ENCODE assay signal across 11 cellular contexts in genomic region chr16:70638814-70639792, GRCh38. TPM values are rescaled to one million over a fixed set of nuclear protein-coding genes. Genes with fewer than 3 reads are reported as not detected.
A peak's percentile ranks its signal among the peaks of the same experiment; 100 is the strongest.
DNase-seq lines count a peak whose midpoint lies in the region; ATAC-seq, FAIRE-seq and TF ChIP-seq lines count a peak whose summit lies in the region.
"Had no signal": no experiment of that assay in that cellular context is flagged by ENCODE, and none has a peak within 500 bp of the region (broad histone marks: within the 10 kb centered on the region; RNA-seq: fewer than 3 reads in every experiment).

No MANE protein-coding gene starts in this region.

- H3K4me3 ChIP-seq in A549 (no peak overlapping the region), fibroblast of mammary gland (ENCODE audit: control insufficient read depth, low read depth, low read length) (no peak overlapping the region)

- peak; percentile 47 to 50; a peak in 2 of 6 replicates for ATAC-seq in A549
- no peak for ATAC-seq in HG03095 (IDR thresholded peaks at IDR 0.05; ENCODE audit: unreplicated experiment)

- FAIRE-seq in A549 (lab: Jason Lieb, UNC), result no peak

- H3K4me1 Mint-ChIP-seq in nephron, result peaks cover 5% of the 10 kb centered on the region
- no peaks in the 10 kb centered on the region for H3K4me1 Mint-ChIP-seq in activated T-helper 2 cell treated with anti-CD3 and anti-CD28 coated beads, Interferon-gamma antibody, Interleukin-2, Interleukin-4, amounts not matched to agents 10 μg/mL and 5 μg/mL and 100 μg/mL, durations not matched to agents 14 hours and 24 hours and 36 hours (ENCODE audit: low read depth)
- H3K4me1 Mint-ChIP-seq: activated CD4-positive, alpha-beta T cell treated with anti-CD3 and anti-CD28 coated beads, Interleukin-2, amount 10 ng/mL, durations not matched to agents 7 days and 5 days had no signal

- no peaks in the 10 kb centered on the region for H3K9me3 Mint-ChIP-seq in nephron
- no peaks in the 10 kb centered on the region for H3K9me3 Mint-ChIP-seq in activated T-helper 2 cell treated with anti-CD3 and anti-CD28 coated beads, Interferon-gamma antibody, Interleukin-2, Interleukin-4, amounts not matched to agents 10 μg/mL and 5 μg/mL and 100 μg/mL, durations not matched to agents 14 hours and 24 hours and 36 hours
- H3K9me3 Mint-ChIP-seq: activated CD4-positive, alpha-beta T cell treated with anti-CD3 and anti-CD28 coated beads, Interleukin-2, amount 10 ng/mL, durations not matched to agents 7 days and 5 days had no signal

- H3K36me3 Mint-ChIP-seq in nephron (ENCODE audit: low read depth), result no peaks in the 10 kb centered on the region
- no peaks in the 10 kb centered on the region for H3K36me3 Mint-ChIP-seq in activated T-helper 2 cell treated with anti-CD3 and anti-CD28 coated beads, Interferon-gamma antibody, Interleukin-2, Interleukin-4, amounts not matched to agents 10 μg/mL and 5 μg/mL and 100 μg/mL, durations not matched to agents 14 hours and 24 hours and 36 hours (ENCODE audit: low read depth)

- no peaks in the 10 kb centered on the region for H3K9me3 ChIP-seq in A549

- CTCF ChIA-PET in A549 (lab: Yijun Ruan, JAX), result interaction anchor here (0.7 to 1.2 kb wide), 5 partner anchors 14 to 132 kb away, joined by 3 to 4 read pairs (median 4); no protein-coding TSS in a partner anchor

- H3K27ac ChIP-seq in A549, result no peak overlapping the region

- 67% methylated on average over 18 of the region's 18 CpGs for WGBS in A549 (ENCODE audit: missing lambda C conversion rate)

- no peaks in the 10 kb centered on the region for H3K4me1 ChIP-seq in A549

- H3K4me3 Mint-ChIP-seq in nephron, result no peak overlapping the region
- no peak overlapping the region for H3K4me3 Mint-ChIP-seq in activated T-helper 2 cell treated with anti-CD3 and anti-CD28 coated beads, Interferon-gamma antibody, Interleukin-2, Interleukin-4, amounts not matched to agents 10 μg/mL and 5 μg/mL and 100 μg/mL, durations not matched to agents 14 hours and 24 hours and 36 hours (ENCODE audit: low read depth)
- H3K4me3 Mint-ChIP-seq: activated CD4-positive, alpha-beta T cell treated with anti-CD3 and anti-CD28 coated beads, Interleukin-2, amount 10 ng/mL, durations not matched to agents 7 days and 5 days had no signal

- H3K27me3 Mint-ChIP-seq in nephron (ENCODE audit: low read depth), result peaks cover 4% of the 10 kb centered on the region
- H3K27me3 Mint-ChIP-seq in activated T-helper 2 cell treated with anti-CD3 and anti-CD28 coated beads, Interferon-gamma antibody, Interleukin-2, Interleukin-4, amounts not matched to agents 10 μg/mL and 5 μg/mL and 100 μg/mL, durations not matched to agents 14 hours and 24 hours and 36 hours (ENCODE audit: low read depth), result peaks cover 7% of the 10 kb centered on the region

- TF ChIP-seq CTCF in A549 (IDR thresholded peaks at IDR 0.05) (no peak), fibroblast of mammary gland (conservative IDR thresholded peaks at IDR 0.05; ENCODE audit: control insufficient read depth, insufficient read depth, low read depth, low read length) (no peak), nephron (IDR thresholded peaks at IDR 0.05; ENCODE audit: unreplicated experiment in 3 of 3) (no peak)

- intact Hi-C loops in activated T-helper 2 cell treated with anti-CD3 and anti-CD28 coated beads, Interferon-gamma antibody, Interleukin-2, Interleukin-4, amounts not matched to agents 10 μg/mL and 5 μg/mL and 100 μg/mL, durations not matched to agents 14 hours and 24 hours and 36 hours (cut with micrococcal nuclease), result no loop called here

- TF ChIP-seq POLR2A in A549 (IDR thresholded peaks at IDR 0.05; ENCODE audit: low read length), result no peak

- no peak overlapping the region for H3K4me2 ChIP-seq in A549

- no peak for DNase-seq in A549 (ENCODE audit: low read depth in 1 of 2, low spot score in 1 of 2)
- peak; percentile 51 for DNase-seq in RPMI7951 (ENCODE audit: low read depth)
- DNase-seq in fibroblast of mammary gland (ENCODE audit: low read depth), result peak; percentile 82
- DNase-seq in stimulated activated CD4-positive, alpha-beta T cell treated with anti-CD3 and anti-CD28 coated beads, Interleukin-15, amount 100 ng/mL, for 24 hours, result no peak
- DNase-seq in SW 1271 (lab: John Stamatoyannopoulos, UW), result no peak
- no peak for DNase-seq in activated T-helper 2 cell treated with anti-CD3 and anti-CD28 coated beads, Interferon-gamma antibody, Interleukin-2, Interleukin-4, amounts not matched to agents 10 μg/mL and 5 μg/mL and 100 μg/mL, durations not matched to agents 14 hours and 24 hours and 36 hours (ENCODE audit: low spot score)
- DNase-seq: activated CD4-positive, alpha-beta T cell treated with anti-CD3 and anti-CD28 coated beads, Interleukin-2, amount 10 ng/mL, durations not matched to agents 7 days and 5 days; NCI-H2081 treated with DMSO at 0.1 percent for 48 hours; stimulated activated CD4-positive, alpha-beta T cell treated with anti-CD3 and anti-CD28 coated beads, Interleukin-4, amount 100 ng/mL, for 1 hour had no signal

- TF ChIP-seq EP300 in A549 (IDR thresholded peaks at IDR 0.05), result no peak

- no peak for TF ChIP-seq RAD21 in A549 (conservative IDR thresholded peaks at IDR 0.05 in 1 of 2, IDR thresholded peaks at IDR 0.05 in 1 of 2)

- POLR2A ChIA-PET in A549 (lab: Yijun Ruan, JAX), result no interaction called here

- H3K27ac Mint-ChIP-seq in nephron, result peak overlapping the region in 2 of 3 experiments; percentile 29 to 57
- no peak overlapping the region for H3K27ac Mint-ChIP-seq in activated T-helper 2 cell treated with anti-CD3 and anti-CD28 coated beads, Interferon-gamma antibody, Interleukin-2, Interleukin-4, amounts not matched to agents 10 μg/mL and 5 μg/mL and 100 μg/mL, durations not matched to agents 14 hours and 24 hours and 36 hours
- H3K27ac Mint-ChIP-seq: activated CD4-positive, alpha-beta T cell treated with anti-CD3 and anti-CD28 coated beads, Interleukin-2, amount 10 ng/mL, durations not matched to agents 7 days and 5 days had no signal

TF ChIP-seq in A549, 52 proteins besides CTCF, POLR2A, EP300 and RAD21:
- TF ChIP-seq MAFK (IDR thresholded peaks at IDR 0.05; ENCODE audit: partially characterized antibody), result peak; percentile 68
- TF ChIP-seq JUNB (IDR thresholded peaks at IDR 0.05), result no peak
- no peak for TF ChIP-seq ZC3H11A (IDR thresholded peaks at IDR 0.05)

RNA-seq across cellular contexts. Expression of gene IL34, which starts 7.3 kb away (rescaled TPM):
- 0.12 and 0.25 TPM in 2 replicates for polyA plus RNA-seq in A549 (2011; rRNA removed)
- 0.73 and 1.2 TPM in 2 replicates for polyA plus RNA-seq in A549 (2012; cell fraction: cytosol; rRNA removed)
- polyA plus RNA-seq in A549 (2012; cell fraction: nucleus; rRNA removed), result 0.94 and 1.5 TPM in 2 replicates
- 0.29 to 0.89 TPM (median 0.40 TPM) in 3 replicates for polyA plus RNA-seq in A549 (2017; fragmentation: RNase III; extraction: RNeasy Plus Mini Kit Qiagen cat#74134 plus additional on column Dnase treatment)
- polyA minus RNA-seq in A549 (2011; rRNA and poly(A)+ RNA removed), result 0.41 TPM in 1 of 2 replicates, not detected in the other
- 0.12 and 0.29 TPM in 2 replicates for total RNA-seq in RPMI7951 (2014; rRNA removed; shearing (Covaris generic))
- 0.28 TPM in 1 of 2 replicates, not detected in the other for total RNA-seq in activated T-helper 2 cell treated with anti-CD3 and anti-CD28 coated beads, Interferon-gamma antibody, Interleukin-2, Interleukin-4, amounts not matched to agents 10 μg/mL and 5 μg/mL and 100 μg/mL, durations not matched to agents 14 hours and 24 hours and 36 hours
- total RNA-seq: activated CD4-positive, alpha-beta T cell treated with anti-CD3 and anti-CD28 coated beads, Interleukin-2, amount 10 ng/mL, durations not matched to agents 7 days and 5 days had no signal

RNA-seq across cellular contexts. Expression of gene MTSS2, which starts 46.8 kb away (rescaled TPM):
- polyA plus RNA-seq in A549 (2011; rRNA removed), result 10.8 and 13.1 TPM in 2 replicates
- 52.8 and 65.7 TPM in 2 replicates for polyA plus RNA-seq in A549 (2012; cell fraction: cytosol; rRNA removed)
- polyA plus RNA-seq in A549 (2012; cell fraction: nucleus; rRNA removed), result 97.7 and 160 TPM in 2 replicates
- polyA plus RNA-seq in A549 (2017; fragmentation: RNase III; extraction: RNeasy Plus Mini Kit Qiagen cat#74134 plus additional on column Dnase treatment), result 27.1 to 37.4 TPM (median 33.5 TPM) in 3 replicates
- polyA minus RNA-seq in A549 (2011; rRNA and poly(A)+ RNA removed), result 11.4 and 19.0 TPM in 2 replicates
- total RNA-seq in RPMI7951 (2014; rRNA removed; shearing (Covaris generic)), result 7.3 and 22.1 TPM in 2 replicates
- 1.3 TPM in 2 replicates for total RNA-seq in activated T-helper 2 cell treated with anti-CD3 and anti-CD28 coated beads, Interferon-gamma antibody, Interleukin-2, Interleukin-4, amounts not matched to agents 10 μg/mL and 5 μg/mL and 100 μg/mL, durations not matched to agents 14 hours and 24 hours and 36 hours

Comparison
In these comparisons a context has a peak if more than half of its experiments do, and no peak if none do; other contexts are left out.
1. DNase-seq: peak in RPMI7951 (single experiment) and fibroblast of mammary gland (single experiment); none in A549 (0 of 2), stimulated activated CD4-positive, alpha-beta T cell treated with anti-CD3 and anti-CD28 coated beads, Interleukin-15, amount 100 ng/mL, for 24 hours (single experiment), SW 1271 (0 of 2) and activated T-helper 2 cell treated with anti-CD3 and anti-CD28 coated beads, Interferon-gamma antibody, Interleukin-2, Interleukin-4, amounts not matched to agents 10 μg/mL and 5 μg/mL and 100 μg/mL, durations not matched to agents 14 hours and 24 hours and 36 hours (single experiment).